In genomic region chr2:10273215-10274175, GRCh38 we compare ENCODE assay signal across 19 cellular contexts. TPM values are rescaled to one million over a fixed set of nuclear protein-coding genes. Genes with fewer than 3 reads are reported as not detected.
DNase-seq lines count a peak whose midpoint lies in the region; ATAC-seq and TF ChIP-seq lines count a peak whose summit lies in the region.
"Had no signal": no experiment of that assay in that cellular context is flagged by ENCODE, and none has a peak within 500 bp of the region (broad histone marks: within the 10 kb centered on the region; RNA-seq: fewer than 3 reads in every experiment).

No MANE protein-coding gene starts in this region.

- H3K27ac ChIP-seq in endodermal cell (ENCODE audit: low read depth, low read length) = no peak overlapping the region
- no peak overlapping the region for H3K27ac ChIP-seq in transverse colon
- H3K27ac ChIP-seq: C4-2B had no signal

- no peak overlapping the region for H3K4me3 Mint-ChIP-seq in activated naive CD8-positive, alpha-beta T cell treated with anti-CD3 and anti-CD28 coated beads, Interleukin-2, amount 10 ng/mL, durations not matched to agents 7 days and 5 days
- no peak overlapping the region for H3K4me3 Mint-ChIP-seq in activated naive CD8-positive, alpha-beta T cell treated with anti-CD3 and anti-CD28 coated beads, Interleukin-2, amount 50 U/mL, for 24 hours
- H3K4me3 Mint-ChIP-seq in endodermal cell = no peak overlapping the region
- H3K4me3 Mint-ChIP-seq: GM23338 had no signal

- intact Hi-C loops in transverse colon (cut with DNase I; ENCODE audit: low total_unique reads) = no loop called here

- H3K36me3 Mint-ChIP-seq in activated naive CD8-positive, alpha-beta T cell treated with anti-CD3 and anti-CD28 coated beads, Interleukin-2, amount 10 ng/mL, durations not matched to agents 7 days and 5 days = no peaks in the 10 kb centered on the region
- no peaks in the 10 kb centered on the region for H3K36me3 Mint-ChIP-seq in activated naive CD8-positive, alpha-beta T cell treated with anti-CD3 and anti-CD28 coated beads, Interleukin-2, amount 50 U/mL, for 24 hours (ENCODE audit: low read depth)
- no peaks in the 10 kb centered on the region for H3K36me3 Mint-ChIP-seq in endodermal cell (ENCODE audit: low read depth)

- TF ChIP-seq POLR2A in transverse colon (IDR thresholded peaks at IDR 0.05) = no peak

- H3K4me1 ChIP-seq in endodermal cell (ENCODE audit: control insufficient read depth, insufficient read depth, low read length) (no peaks in the 10 kb centered on the region), transverse colon (peaks cover 0 to 27% (median 18%) of the 10 kb centered on the region in 4 donors)

- H3K36me3 ChIP-seq in endodermal cell (ENCODE audit: control insufficient read depth, insufficient read depth, low read length) (no peaks in the 10 kb centered on the region), transverse colon (no peaks in the 10 kb centered on the region)
- H3K36me3 ChIP-seq: MG63 had no signal

- H3K9ac ChIP-seq in endodermal cell (ENCODE audit: extremely low read depth, low read length, poor library complexity, severe bottlenecking) = no peak overlapping the region

- no peak for ATAC-seq in activated naive CD8-positive, alpha-beta T cell treated with anti-CD3 and anti-CD28 coated beads, Interleukin-2, amount 10 ng/mL, durations not matched to agents 7 days and 5 days (ENCODE audit: low read depth)
- no peak for ATAC-seq in activated naive CD8-positive, alpha-beta T cell treated with anti-CD3 and anti-CD28 coated beads, Interleukin-2, amount 50 U/mL, for 24 hours
- no peak for ATAC-seq in HG02759 (IDR thresholded peaks at IDR 0.05; ENCODE audit: unreplicated experiment)
- ATAC-seq: GM23338, Right ventricle myocardium inferior had no signal

- TF ChIP-seq CTCF in endodermal cell (conservative IDR thresholded peaks at IDR 0.05) (no peak), transverse colon (IDR thresholded peaks at IDR 0.05) (no peak)

- no peak for TF ChIP-seq EP300 in transverse colon (IDR thresholded peaks at IDR 0.05; ENCODE audit: low read depth)

- peaks cover 8% of the 10 kb centered on the region for H3K4me1 Mint-ChIP-seq in activated naive CD8-positive, alpha-beta T cell treated with anti-CD3 and anti-CD28 coated beads, Interleukin-2, amount 10 ng/mL, durations not matched to agents 7 days and 5 days
- H3K4me1 Mint-ChIP-seq in activated naive CD8-positive, alpha-beta T cell treated with anti-CD3 and anti-CD28 coated beads, Interleukin-2, amount 50 U/mL, for 24 hours = peaks cover 31% of the 10 kb centered on the region
- H3K4me1 Mint-ChIP-seq in endodermal cell = peaks cover 2% of the 10 kb centered on the region

- DNase-seq in activated naive CD8-positive, alpha-beta T cell treated with anti-CD3 and anti-CD28 coated beads, Interleukin-2, amount 10 ng/mL, durations not matched to agents 7 days and 5 days = peak; percentile 20
- no peak for DNase-seq in activated naive CD8-positive, alpha-beta T cell treated with anti-CD3 and anti-CD28 coated beads, Interleukin-2, amount 50 U/mL, for 24 hours
- DNase-seq in endodermal cell = peak; percentile 39
- DNase-seq in mesenteric fat pad (ENCODE audit: low spot score) = peak; percentile 77
- peak; percentile 5 for DNase-seq in transverse colon
- no peak for DNase-seq in SW480 (ENCODE audit: low spot score)
- no peak for DNase-seq in HUDEP-2 (lab: John Stamatoyannopoulos, UW; ENCODE audit: unreplicated experiment in 76 of 76)
- DNase-seq: AML-193, HCEC 1CT, MG63, NCI-H1417, NCI-H1694 treated with DMSO at 0.1 percent for 48 hours, NCI-H446, NCI-H526 treated with DMSO at 0.1 percent for 48 hours, OCI-M1 had no signal

- POLR2A ChIA-PET in activated naive CD8-positive, alpha-beta T cell treated with anti-CD3 and anti-CD28 coated beads, Interleukin-2, amount 10 ng/mL, durations not matched to agents 7 days and 5 days (lab: Charles Lee) = no interaction called here

- H3K27me3 ChIP-seq in endodermal cell (ENCODE audit: control insufficient read depth, insufficient read depth, low read length, poor library complexity, severe bottlenecking) (no peaks in the 10 kb centered on the region), transverse colon (no peaks in the 10 kb centered on the region)
- H3K27me3 ChIP-seq: MG63 had no signal

- WGBS in endodermal cell (ENCODE audit: insufficient coverage in 1 of 2, insufficient read length in 1 of 2), 2 experiments = 94 to 97% methylated on average over 20 to 22 of the region's 22 CpGs
- 89 to 100% methylated on average over 2 to 22 of the region's 22 CpGs for WGBS in transverse colon (ENCODE audit: low coverage in 1 of 2), 2 donors

- no peaks in the 10 kb centered on the region for H3K9me3 Mint-ChIP-seq in activated naive CD8-positive, alpha-beta T cell treated with anti-CD3 and anti-CD28 coated beads, Interleukin-2, amount 10 ng/mL, durations not matched to agents 7 days and 5 days
- no peaks in the 10 kb centered on the region for H3K9me3 Mint-ChIP-seq in activated naive CD8-positive, alpha-beta T cell treated with anti-CD3 and anti-CD28 coated beads, Interleukin-2, amount 50 U/mL, for 24 hours
- H3K9me3 Mint-ChIP-seq in endodermal cell = no peaks in the 10 kb centered on the region
- H3K9me3 Mint-ChIP-seq: GM23338 had no signal

- H3K9me3 ChIP-seq in endodermal cell (ENCODE audit: control insufficient read depth, low read length) = no peaks in the 10 kb centered on the region
- H3K9me3 ChIP-seq in transverse colon = no peaks in the 10 kb centered on the region
- H3K9me3 ChIP-seq: MG63 had no signal

- in situ Hi-C loops in transverse colon (cut with MboI; ENCODE audit: low pct_ligation_motif_present in 1 of 4, low pct_unique_long_range_greater_than_20kb in 1 of 4, low sequenced_read_pairs in 3 of 4) = no loop called here

- no peaks in the 10 kb centered on the region for H3K27me3 Mint-ChIP-seq in activated naive CD8-positive, alpha-beta T cell treated with anti-CD3 and anti-CD28 coated beads, Interleukin-2, amount 10 ng/mL, durations not matched to agents 7 days and 5 days
- H3K27me3 Mint-ChIP-seq in activated naive CD8-positive, alpha-beta T cell treated with anti-CD3 and anti-CD28 coated beads, Interleukin-2, amount 50 U/mL, for 24 hours = peaks cover 2% of the 10 kb centered on the region
- H3K27me3 Mint-ChIP-seq in endodermal cell (ENCODE audit: insufficient read depth) = no peaks in the 10 kb centered on the region

- H3K27ac Mint-ChIP-seq in activated naive CD8-positive, alpha-beta T cell treated with anti-CD3 and anti-CD28 coated beads, Interleukin-2, amount 10 ng/mL, durations not matched to agents 7 days and 5 days = no peak overlapping the region
- H3K27ac Mint-ChIP-seq in activated naive CD8-positive, alpha-beta T cell treated with anti-CD3 and anti-CD28 coated beads, Interleukin-2, amount 50 U/mL, for 24 hours = no peak overlapping the region
- no peak overlapping the region for H3K27ac Mint-ChIP-seq in endodermal cell
- H3K27ac Mint-ChIP-seq: GM23338 had no signal

- H3K4me3 ChIP-seq in endodermal cell (ENCODE audit: low read length) (no peak overlapping the region), transverse colon (no peak overlapping the region)
- H3K4me3 ChIP-seq: GM23338, MG63 had no signal

RNA-seq across cellular contexts. Expression of gene HPCAL1, which starts 29.2 kb away (rescaled TPM):
- total RNA-seq in activated naive CD8-positive, alpha-beta T cell treated with anti-CD3 and anti-CD28 coated beads, Interleukin-2, amount 10 ng/mL, durations not matched to agents 7 days and 5 days = 10 to 100 TPM; 75.8 to 77.1 TPM
- total RNA-seq in endodermal cell = 1 to 10 TPM; 6.8 to 8.1 TPM
- 17.6 TPM for polyA plus RNA-seq in endodermal cell (2013, experiment 1 of 2)
- 14.0 TPM for polyA plus RNA-seq in endodermal cell (2013, experiment 2 of 2)
- 45.3 TPM for total RNA-seq in mesenteric fat pad
- 100 to 1,000 TPM in 3 of 4 donors, 10 to 100 TPM in 1; 88.9 to 221 (median 129) TPM for total RNA-seq in transverse colon

Comparison
In these comparisons a context has a peak if more than half of its experiments do, and no peak if none do; other contexts are left out.
1. DNase-seq: peak in activated naive CD8-positive, alpha-beta T cell treated with anti-CD3 and anti-CD28 coated beads, Interleukin-2, amount 10 ng/mL, durations not matched to agents 7 days and 5 days (single experiment), endodermal cell (single experiment), mesenteric fat pad (single experiment) and transverse colon (single experiment); none in activated naive CD8-positive, alpha-beta T cell treated with anti-CD3 and anti-CD28 coated beads, Interleukin-2, amount 50 U/mL, for 24 hours (single experiment), SW480 (single experiment) and HUDEP-2 (0 of 76).